ENCODE assay signal across 10 cellular contexts in genomic region chr1:14996133-14997050, GRCh38.
A peak's percentile ranks its signal among the peaks of the same experiment; 100 is the strongest.
DNase-seq lines count a peak whose midpoint lies in the region; ATAC-seq and TF ChIP-seq lines count a peak whose summit lies in the region.
"Had no signal": no experiment of that assay in that cellular context is flagged by ENCODE, and none has a peak within 500 bp of the region (broad histone marks: within the 10 kb centered on the region; RNA-seq: fewer than 3 reads in every experiment).

No MANE protein-coding gene starts in this region.

- H3K4me1 ChIP-seq in right cardiac atrium (ENCODE audit: control insufficient read depth, insufficient read depth, low read length) = no peaks in the 10 kb centered on the region
- H3K4me1 ChIP-seq in adipocyte (ENCODE audit: control insufficient read depth, insufficient read depth, low read length) = peaks cover 19% of the 10 kb centered on the region
- peaks cover 20% of the 10 kb centered on the region for H3K4me1 ChIP-seq in vagina
- H3K4me1 ChIP-seq: ascending aorta had no signal

- DNase-seq in right cardiac atrium (no peak), Right ventricle myocardium superior (no peak), adipocyte (ENCODE audit: low read depth) (peak; percentile 74), hepatic stellate cell (ENCODE audit: low spot score) (peak; percentile 97), vagina (ENCODE audit: extremely low spot score in 2 of 2) (no peak), OCI-M2 (lab: John Stamatoyannopoulos, UW; ENCODE audit: unreplicated experiment) (no peak), AML-193 (lab: John Stamatoyannopoulos, UW) (no peak), NCI-H774 (lab: John Stamatoyannopoulos, UW) (no peak)
- DNase-seq: left colon had no signal

- no peak overlapping the region for H3K27ac ChIP-seq in right cardiac atrium (ENCODE audit: low read length)
- H3K27ac ChIP-seq in vagina = peak overlapping the region; percentile 72

- H3K9ac ChIP-seq in adipocyte (ENCODE audit: low read length) = peak overlapping the region; percentile 50

- TF ChIP-seq POLR2A in vagina (IDR thresholded peaks at IDR 0.05) = no peak

- H3K4me3 ChIP-seq in right cardiac atrium (ENCODE audit: low read length) = no peak overlapping the region
- H3K4me3 ChIP-seq in adipocyte (ENCODE audit: low read length) = no peak overlapping the region
- H3K4me3 ChIP-seq in vagina = no peak overlapping the region
- H3K4me3 ChIP-seq: ascending aorta had no signal

- H3K27me3 ChIP-seq in right cardiac atrium (ENCODE audit: control insufficient read depth, insufficient read depth) (no peaks in the 10 kb centered on the region), adipocyte (replicated peaks; ENCODE audit: control insufficient read depth, insufficient read depth, low read length) (no peaks in the 10 kb centered on the region), vagina (no peaks in the 10 kb centered on the region)
- H3K27me3 ChIP-seq: ascending aorta had no signal

- intact Hi-C loops in right cardiac atrium (cut with DNase I) (no loop called here), Right ventricle myocardium superior (cut with DNase I) (no loop called here), vagina (cut with DNase I) (no loop called here)

- ATAC-seq in right cardiac atrium (peak; percentile 6 to 18), Right ventricle myocardium superior (ENCODE audit: poor library complexity) (no peak)
- ATAC-seq: left colon had no signal

- H3K9me3 ChIP-seq in right cardiac atrium (ENCODE audit: control insufficient read depth, low read length) = no peaks in the 10 kb centered on the region
- H3K9me3 ChIP-seq in adipocyte (ENCODE audit: control insufficient read depth, low read length) = no peaks in the 10 kb centered on the region
- H3K9me3 ChIP-seq in vagina = no peaks in the 10 kb centered on the region
- H3K9me3 ChIP-seq: ascending aorta had no signal

- 74% methylated on average over 23 of the region's 23 CpGs for WGBS in right cardiac atrium

- H3K36me3 ChIP-seq in adipocyte (ENCODE audit: control insufficient read depth, insufficient read depth, low read length, severe bottlenecking) = peaks cover 4% of the 10 kb centered on the region
- no peaks in the 10 kb centered on the region for H3K36me3 ChIP-seq in vagina
- H3K36me3 ChIP-seq: ascending aorta had no signal

- TF ChIP-seq CTCF in vagina (IDR thresholded peaks at IDR 0.05) = no peak

Comparison
In these comparisons a context has a peak if more than half of its experiments do, and no peak if none do; other contexts are left out.
1. DNase-seq: peak in adipocyte (single experiment) and hepatic stellate cell (single experiment); none in right cardiac atrium (0 of 3), Right ventricle myocardium superior (single experiment), vagina (0 of 2), OCI-M2 (single experiment), AML-193 (0 of 2) and NCI-H774 (single experiment).